In the genomic region with DNA sequence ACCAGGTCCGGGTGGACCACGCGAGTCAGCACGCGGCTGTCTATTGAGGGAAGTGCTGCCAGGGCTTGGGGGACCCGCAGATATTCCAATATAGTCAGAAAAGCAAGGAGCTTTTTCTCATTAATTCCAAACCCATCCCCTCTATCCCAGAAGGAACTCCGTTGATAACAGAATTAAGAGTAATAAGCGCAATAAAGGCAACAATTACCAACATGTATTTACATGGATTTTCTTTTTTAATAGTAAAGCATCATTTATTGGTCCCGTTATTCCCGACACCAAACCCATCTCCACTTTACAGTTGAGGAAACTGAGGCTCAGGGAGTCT, we compare ENCODE assay signal across 9 cellular contexts. TPM values are rescaled to one million over a fixed set of nuclear protein-coding genes. Genes with fewer than 3 reads are reported as not detected.
A peak's percentile ranks its signal among the peaks of the same experiment; 100 is the strongest.
DNase-seq lines count a peak whose midpoint lies in the region; ATAC-seq and TF ChIP-seq lines count a peak whose summit lies in the region.
"Had no signal": no experiment of that assay in that cellular context is flagged by ENCODE, and none has a peak within 500 bp of the region (broad histone marks: within the 10 kb centered on the region; RNA-seq: fewer than 3 reads in every experiment).

No MANE protein-coding gene starts in this region.

- peaks cover 34% of the 10 kb centered on the region for H3K4me1 Mint-ChIP-seq in CD4-positive, alpha-beta T cell (ENCODE audit: low read depth)

- POLR2A ChIA-PET in CD4-positive, alpha-beta T cell (lab: Charles Lee), result interaction anchor here (1.0 to 4.7 kb wide), 19 partner anchors 9 to 252 kb away, joined by 3 to 89 read pairs (median 7); a partner anchor contains a TSS

- peak; percentile 34 for TF ChIP-seq CTCF in CD4-positive, alpha-beta T cell (IDR thresholded peaks at IDR 0.05)
- TF ChIP-seq CTCF in Peyer's patch (IDR thresholded peaks at IDR 0.05) (no peak), neutrophil (IDR thresholded peaks at IDR 0.05) (no peak)

- no peak for DNase-seq in CD4-positive, alpha-beta T cell
- DNase-seq in Peyer's patch (no peak), epithelial cell of prostate (ENCODE audit: low read depth, low spot score) (no peak), sciatic nerve (ENCODE audit: low spot score) (no peak), NCI-H1930 (lab: John Stamatoyannopoulos, UW) (no peak), NCI-H2171 treated with DMSO at 0.1 percent for 48 hours (lab: John Stamatoyannopoulos, UW) (no peak), NCI-H2196 treated with DMSO at 0.1 percent for 48 hours (lab: John Stamatoyannopoulos, UW; ENCODE audit: unreplicated experiment) (no peak)

- H3K9me3 ChIP-seq in CD4-positive, alpha-beta T cell (ENCODE audit: control insufficient read depth, low read length), result no peaks in the 10 kb centered on the region
- H3K9me3 ChIP-seq in Peyer's patch (no peaks in the 10 kb centered on the region), neutrophil (no peaks in the 10 kb centered on the region)
- H3K9me3 ChIP-seq: MG63 had no signal

- H3K27ac Mint-ChIP-seq in CD4-positive, alpha-beta T cell, result peak overlapping the region; percentile 92

- no peaks in the 10 kb centered on the region for H3K27me3 Mint-ChIP-seq in CD4-positive, alpha-beta T cell

- H3K9me3 Mint-ChIP-seq in CD4-positive, alpha-beta T cell, result no peaks in the 10 kb centered on the region

- peak overlapping the region; percentile 80 for H3K27ac ChIP-seq in CD4-positive, alpha-beta T cell (ENCODE audit: low read depth, low read length)
- H3K27ac ChIP-seq in Peyer's patch, result peak overlapping the region; percentile 76 to 90 (median 88)
- H3K27ac ChIP-seq in epithelial cell of prostate, result peak overlapping the region; percentile 53
- peak overlapping the region; percentile 93 for H3K27ac ChIP-seq in neutrophil

- ATAC-seq in CD4-positive, alpha-beta T cell (ENCODE audit: poor library complexity), result no peak
- ATAC-seq in sciatic nerve, result no peak

- peak overlapping the region; percentile 94 for H3K4me3 Mint-ChIP-seq in CD4-positive, alpha-beta T cell

- H3K4me3 ChIP-seq in Peyer's patch (peak overlapping the region; percentile 45 to 71 (median 60)), neutrophil (ENCODE audit: low read depth in 1 of 2, low read length in 1 of 2) (peak overlapping the region; percentile 83 to 94)
- H3K4me3 ChIP-seq: MG63 had no signal

- H3K36me3 ChIP-seq in Peyer's patch (peaks cover 0 to 15% (median 0%) of the 10 kb centered on the region in 3 donors), neutrophil (peaks cover 24% of the 10 kb centered on the region)

- no peak for TF ChIP-seq POLR2A in Peyer's patch (IDR thresholded peaks at IDR 0.05)

- H3K4me1 ChIP-seq in Peyer's patch (peaks cover 0 to 10% (median 5%) of the 10 kb centered on the region in 4 donors), neutrophil (ENCODE audit: control insufficient read depth in 1 of 2, insufficient read depth in 1 of 2, low read depth in 1 of 2, low read length in 1 of 2) (peaks cover 22 to 29% of the 10 kb centered on the region in 2 experiments)

- CTCF ChIA-PET in CD4-positive, alpha-beta T cell (lab: Charles Lee), result interaction anchor here (0.7 to 4.2 kb wide), 24 partner anchors 8 to 191 kb away, joined by 3 to 35 read pairs (median 4); a partner anchor contains a TSS

- no peaks in the 10 kb centered on the region for H3K27me3 ChIP-seq in CD4-positive, alpha-beta T cell (ENCODE audit: control insufficient read depth, insufficient read depth, low read length)
- H3K27me3 ChIP-seq in Peyer's patch (no peaks in the 10 kb centered on the region), neutrophil (no peaks in the 10 kb centered on the region)
- H3K27me3 ChIP-seq: MG63 had no signal

- peaks cover 62% of the 10 kb centered on the region for H3K36me3 Mint-ChIP-seq in CD4-positive, alpha-beta T cell (ENCODE audit: low read depth)

- intact Hi-C loops in CD4-positive, alpha-beta T cell (cut with DNase I, micrococcal nuclease), result loop anchor here (1.0 to 5.0 kb wide), 4 partner anchors 155 to 203 kb away; a partner anchor contains a TSS
- intact Hi-C loops in sciatic nerve (cut with DNase I), result no loop called here

RNA-seq across cellular contexts. Expression of a gene that starts 7.7 kb away (rescaled TPM):
- total RNA-seq in CD4-positive, alpha-beta T cell, result 10 to 100 TPM; 60.3 to 63.0 TPM
- total RNA-seq in Peyer's patch, result 10 to 100 TPM in 3 of 4 donors, 1 to 10 TPM in 1; 7.2 to 76.7 (median 20.6) TPM
- total RNA-seq in sciatic nerve, result 29.3 TPM

RNA-seq across cellular contexts. Expression of a gene that starts 26.6 kb away (rescaled TPM):
- 10 to 100 TPM; 35.4 to 44.3 TPM for total RNA-seq in CD4-positive, alpha-beta T cell
- total RNA-seq in Peyer's patch, result 10 to 100 TPM; 23.8 to 46.2 (median 30.9) TPM
- total RNA-seq in sciatic nerve, result 39.0 TPM

RNA-seq across cellular contexts. Expression of a gene that starts 57.3 kb away (rescaled TPM):
- total RNA-seq in CD4-positive, alpha-beta T cell, result 10 to 100 TPM; 60.3 to 61.7 TPM
- total RNA-seq in Peyer's patch (10 to 100 TPM in 1 of 4 donors, 1 to 10 TPM in 3; 3.3 to 14.0 (median 8.8) TPM), sciatic nerve (8.0 TPM)
